ENCODE assay signal across 9 cellular contexts in the genomic region with DNA sequence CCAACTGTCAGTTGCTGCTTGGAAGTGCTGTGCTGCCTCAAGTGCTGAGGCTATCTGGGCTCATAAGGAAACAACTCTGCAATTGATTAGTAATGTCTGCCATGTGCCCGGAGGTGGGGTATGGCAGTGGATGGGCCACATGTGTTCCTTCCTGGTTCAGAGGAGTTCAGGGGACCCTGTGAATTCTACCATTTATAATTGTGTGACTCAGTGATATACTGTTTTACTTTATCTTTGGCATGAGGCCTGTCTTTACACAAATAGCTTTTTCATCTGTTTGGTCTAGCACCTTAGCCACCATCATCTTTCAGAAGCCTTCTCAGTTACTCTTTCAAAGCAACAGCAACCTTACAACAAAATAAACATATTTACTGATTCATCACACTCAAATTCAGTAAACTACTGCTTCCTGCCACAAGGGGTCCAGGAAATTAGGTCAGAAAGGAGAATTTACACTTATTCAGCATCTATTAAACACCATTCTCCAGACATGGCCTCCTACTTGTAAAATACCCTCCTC. TPM values are rescaled to one million over a fixed set of nuclear protein-coding genes. Genes with fewer than 3 reads are reported as not detected.
DNase-seq lines count a peak whose midpoint lies in the region; ATAC-seq, FAIRE-seq and TF ChIP-seq lines count a peak whose summit lies in the region.
"Had no signal": no experiment of that assay in that cellular context is flagged by ENCODE, and none has a peak within 500 bp of the region (broad histone marks: within the 10 kb centered on the region; RNA-seq: fewer than 3 reads in every experiment).

No MANE protein-coding gene starts in this region.

- no peak overlapping the region for H2BK15ac ChIP-seq in mesenchymal stem cell (ENCODE audit: low read depth, poor library complexity, severe bottlenecking)

- intact Hi-C loops in CD14-positive monocyte (cut with micrococcal nuclease), result no loop called here
- intact Hi-C loops in GM12878 (cut with micrococcal nuclease; ENCODE audit: unreplicated experiment), result no loop called here

- H3K9ac ChIP-seq in GM12878 (ENCODE audit: control insufficient read depth, insufficient read depth, low read length) (no peak overlapping the region), mesenchymal stem cell (ENCODE audit: low read length) (peak overlapping the region; percentile 3)

- H3K27ac ChIP-seq in HL-60 (replicated peaks) (no peak overlapping the region), GM12878 (ENCODE audit: control insufficient read depth, insufficient read depth) (no peak overlapping the region), mesenchymal stem cell (ENCODE audit: low read length, poor library complexity, severe bottlenecking) (peak overlapping the region; percentile 84)

- H3K27me3 ChIP-seq in HL-60 (ENCODE audit: insufficient read depth, poor library complexity, severe bottlenecking) (no peaks in the 10 kb centered on the region), GM12878 (replicated peaks in 1 of 2; ENCODE audit: control insufficient read depth in 2 of 2, insufficient read depth in 2 of 2, low read length in 1 of 2) (peaks cover 0 to under 1% of the 10 kb centered on the region in 2 experiments; a peak in 1 of 4 replicates), mesenchymal stem cell (ENCODE audit: control insufficient read depth in 1 of 2, insufficient read depth in 1 of 2, low read length in 2 of 2) (no peaks in the 10 kb centered on the region), HAP-1 (ENCODE audit: low read depth) (no peaks in the 10 kb centered on the region)

- H3K9me3 Mint-ChIP-seq in CD14-positive monocyte, result peaks cover 0 to 3% (median 0%) of the 10 kb centered on the region in 7 donors
- H3K9me3 Mint-ChIP-seq: naive thymus-derived CD8-positive, alpha-beta T cell had no signal

- peaks cover 28% of the 10 kb centered on the region for H3K79me1 ChIP-seq in mesenchymal stem cell (replicated peaks; ENCODE audit: low read length, poor library complexity, severe bottlenecking)

- 47% methylated on average over 1 of the region's 1 CpG for WGBS in GM12878 (ENCODE audit: insufficient coverage, insufficient replicate concordance, low lambda C conversion rate, missing lambda C conversion rate)
- WGBS in mesenchymal stem cell, result 18% methylated on average over 1 of the region's 1 CpG

- no peak overlapping the region for H2BK12ac ChIP-seq in mesenchymal stem cell (ENCODE audit: low read length in 2 of 2)

- SMC1A ChIA-PET in GM12878 (lab: Charles Lee; ENCODE audit: uncharacterized antibody, unreplicated experiment), result no interaction called here

- POLR2A ChIA-PET in GM12878 (lab: Charles Lee), result no interaction called here

- H3K4me2 ChIP-seq in GM12878 (ENCODE audit: control insufficient read depth, insufficient read depth) (no peak overlapping the region), mesenchymal stem cell (ENCODE audit: low read length, poor library complexity, severe bottlenecking) (no peak overlapping the region)

- no peaks in the 10 kb centered on the region for H3K4me1 ChIP-seq in GM12878 (ENCODE audit: control insufficient read depth, insufficient read depth, low read length)
- H3K4me1 ChIP-seq in mesenchymal stem cell (ENCODE audit: control insufficient read depth, insufficient read depth, low read depth, low read length), result peaks cover 24% of the 10 kb centered on the region
- H3K4me1 ChIP-seq in HAP-1, result no peaks in the 10 kb centered on the region

- H2BK120ac ChIP-seq in mesenchymal stem cell (ENCODE audit: low read depth, low read length), result no peak overlapping the region

- no peak overlapping the region for H3K27ac Mint-ChIP-seq in CD14-positive monocyte

- no peak overlapping the region for H3K4me3 ChIP-seq in HL-60 (replicated peaks; ENCODE audit: insufficient read depth, low read length)
- no peak overlapping the region for H3K4me3 ChIP-seq in GM12878
- no peak overlapping the region for H3K4me3 ChIP-seq in mesenchymal stem cell (ENCODE audit: insufficient read depth in 1 of 2, low read depth in 1 of 2, low read length in 2 of 2)
- H3K4me3 ChIP-seq in HAP-1, result no peak overlapping the region

- TF ChIP-seq POLR2A in GM12878 (IDR thresholded peaks at IDR 0.05; ENCODE audit: low read depth, low read length), result no peak

- peak overlapping the region; percentile 14 to 34 for H3K18ac ChIP-seq in mesenchymal stem cell (ENCODE audit: low read depth in 1 of 2, low read length in 2 of 2)

- no peak overlapping the region for H3K4me3 Mint-ChIP-seq in CD14-positive monocyte
- H3K4me3 Mint-ChIP-seq: naive thymus-derived CD8-positive, alpha-beta T cell had no signal

- H3K4me1 Mint-ChIP-seq in CD14-positive monocyte, result peaks cover 4% of the 10 kb centered on the region

- no peak overlapping the region for H3K23ac ChIP-seq in mesenchymal stem cell (ENCODE audit: low read length in 2 of 2)

- RAD21 ChIA-PET in GM12878 (lab: Charles Lee; ENCODE audit: unreplicated experiment), result no interaction called here

- no peaks in the 10 kb centered on the region for H3K79me2 ChIP-seq in GM12878 (ENCODE audit: control insufficient read depth, insufficient read depth, low read length)

- no peak for TF ChIP-seq RAD21 in GM12878 (IDR thresholded peaks at IDR 0.05; ENCODE audit: insufficient read depth, low read depth, low read length)

- TF ChIP-seq EP300 in GM12878 (IDR thresholded peaks at IDR 0.05; ENCODE audit: borderline replicate concordance in 1 of 2, control insufficient read depth in 1 of 2, low read depth in 2 of 2, low read length in 2 of 2), result no peak

- no peaks in the 10 kb centered on the region for H3K36me3 Mint-ChIP-seq in CD14-positive monocyte
- H3K36me3 Mint-ChIP-seq: naive thymus-derived CD8-positive, alpha-beta T cell had no signal

- BruUV-seq in GM12878 (replicated peaks; lab: Mats Ljungman, UMichigan), result no TSS peak

- DNase-seq in CD14-positive monocyte (ENCODE audit: low spot score), result no peak
- DNase-seq in HL-60 (ENCODE audit: low read depth in 1 of 2, low spot score in 1 of 2), result peak in 1 of 2 experiments; percentile 5
- DNase-seq in GM12878 (ENCODE audit: low read depth, low spot score), result no peak
- peak; percentile 91 for DNase-seq in mesenchymal stem cell
- no peak for DNase-seq in HAP-1 (ENCODE audit: low spot score in 2 of 2)
- DNase-seq in SKM-1 (lab: John Stamatoyannopoulos, UW; ENCODE audit: unreplicated experiment), result no peak
- DNase-seq in RPMI8226, result no peak

- no peak overlapping the region for H2BK5ac ChIP-seq in mesenchymal stem cell (ENCODE audit: low read depth, low read length, poor library complexity, severe bottlenecking)

- H2AFZ ChIP-seq in GM12878 (ENCODE audit: control insufficient read depth, low read depth, low read length) (no peak overlapping the region), mesenchymal stem cell (ENCODE audit: low read depth, low read length) (no peak overlapping the region)

- no peaks in the 10 kb centered on the region for H4K20me1 ChIP-seq in GM12878 (ENCODE audit: control insufficient read depth, insufficient read depth)

- no peak overlapping the region for H4K91ac ChIP-seq in mesenchymal stem cell (ENCODE audit: low read length)

- no peak overlapping the region for H2AK5ac ChIP-seq in mesenchymal stem cell (ENCODE audit: low read length, severe bottlenecking)

- CTCF ChIA-PET in GM12878 (lab: Yijun Ruan, JAX), result no interaction called here

- ATAC-seq in GM12878, result no peak; the same call in 2 of the 3 replicates
- ATAC-seq in GM21737 (IDR thresholded peaks at IDR 0.05; ENCODE audit: unreplicated experiment), result no peak
- ATAC-seq: naive thymus-derived CD8-positive, alpha-beta T cell had no signal

- peak; percentile 24 for TF ChIP-seq CTCF in CD14-positive monocyte (IDR thresholded peaks at IDR 0.05)
- peak; percentile 17 for TF ChIP-seq CTCF in HL-60 (IDR thresholded peaks at IDR 0.05; ENCODE audit: insufficient read depth, low read length)
- peak in 2 of 3 experiments; percentile 2 to 36; a peak in 1 of 6 replicates for TF ChIP-seq CTCF in GM12878 (IDR thresholded peaks at IDR 0.05 in 2 of 3, conservative IDR thresholded peaks at IDR 0.05 in 1 of 3; ENCODE audit: control insufficient read depth in 2 of 3, extremely low read depth in 1 of 3, insufficient read depth in 1 of 3, low read depth in 3 of 3, low read length in 3 of 3)

- H3K27me3 Mint-ChIP-seq in CD14-positive monocyte (ENCODE audit: low read depth in 3 of 3), result peaks cover 0 to 4% (median 2%) of the 10 kb centered on the region in 3 donors

- no peak overlapping the region for H3K14ac ChIP-seq in mesenchymal stem cell (ENCODE audit: low read length in 2 of 2)

- H4K8ac ChIP-seq in mesenchymal stem cell (ENCODE audit: low read length), result peak overlapping the region; percentile 10

- no peaks in the 10 kb centered on the region for H3K36me3 ChIP-seq in GM12878 (ENCODE audit: control insufficient read depth in 2 of 2, insufficient read depth in 2 of 2, low read length in 1 of 2)
- peaks cover 0 to 31% of the 10 kb centered on the region in 2 experiments for H3K36me3 ChIP-seq in mesenchymal stem cell (ENCODE audit: control insufficient read depth in 1 of 2, insufficient read depth in 2 of 2, low read depth in 1 of 2, low read length in 2 of 2)
- no peaks in the 10 kb centered on the region for H3K36me3 ChIP-seq in HAP-1 (replicated peaks)

- in situ Hi-C loops in GM12878 (cut with MboI), result no loop called here
- in situ Hi-C loops in HAP-1 (cut with MboI; ENCODE audit: low sequenced_read_pairs), result no loop called here

- no peak for FAIRE-seq in GM12878 (lab: Jason Lieb, UNC)

- peak overlapping the region in 1 of 2 experiments; percentile 19 for H3K4ac ChIP-seq in mesenchymal stem cell (ENCODE audit: low read depth in 1 of 2, low read length in 2 of 2)

- H3K9me3 ChIP-seq in GM12878 (replicated peaks; ENCODE audit: control insufficient read depth, insufficient read depth, low read length) (no peaks in the 10 kb centered on the region), mesenchymal stem cell (ENCODE audit: control insufficient read depth, low read length) (no peaks in the 10 kb centered on the region), HAP-1 (no peaks in the 10 kb centered on the region)

RNA-seq across cellular contexts. Expression of gene DKK3, which starts 20.9 kb away (rescaled TPM):
- polyA plus RNA-seq in CD14-positive monocyte (not detected), GM12878 (2011; rRNA removed) (0.07 TPM in 1 of 2 replicates, not detected in the other), GM12878 (2014; fragmentation: Illumina TruSeq; extraction: Trizol) (not detected in 2 replicates), GM12878 (2014; fragmentation: Nextera tagmentation; extraction: Ambion mirVana) (not detected), GM12878 (2014; rRNA removed) (not detected in 2 replicates), GM12878 (2016; fragmentation: Nextera tagmentation; extraction: Ambion mirVana) (under 1 TPM in 1 of 2 experiments, not detected in 1; 0.16 TPM)
- not detected in 2 replicates for total RNA-seq in GM12878 (2013; cell fraction: nucleolus; rRNA removed)
- total RNA-seq in GM12878 (2014; rRNA removed) (not detected in 2 replicates), GM12878 (2014; rRNA removed; fragmentation: Illumina TruSeq; extraction: Trizol) (not detected in 2 replicates), GM12878 (2021) (0.15 and 0.43 TPM in 2 replicates)
- not detected for polyA plus RNA-seq in GM12878 (2011; ENCODE audit: low read depth)
- polyA plus RNA-seq in GM12878 (2011; cell fraction: cytosol; rRNA removed), result not detected in 2 replicates
- not detected in 2 replicates for polyA plus RNA-seq in GM12878 (2011; cell fraction: nucleus; rRNA removed)
- polyA plus RNA-seq in GM12878 (2012), result not detected in 2 replicates
- 0.10 and 0.22 TPM in 2 replicates for polyA minus RNA-seq in GM12878 (2011; rRNA and poly(A)+ RNA removed)
- not detected in 2 replicates for polyA minus RNA-seq in GM12878 (2011; cell fraction: cytosol; rRNA and poly(A)+ RNA removed)
- polyA minus RNA-seq in GM12878 (2011; cell fraction: nucleus; rRNA and poly(A)+ RNA removed), result not detected in 2 replicates
- 686 TPM for polyA plus RNA-seq in mesenchymal stem cell (2013, experiment 1 of 2)
- 701 TPM for polyA plus RNA-seq in mesenchymal stem cell (2013, experiment 2 of 2)
